8 cellular contexts compared by ENCODE assay signal in genomic region chr2:85273732-85274731, GRCh38. TPM values are rescaled to one million over a fixed set of nuclear protein-coding genes. Genes with fewer than 3 reads are reported as not detected.
DNase-seq lines count a peak whose midpoint lies in the region; ATAC-seq, FAIRE-seq and TF ChIP-seq lines count a peak whose summit lies in the region.

No MANE protein-coding gene starts in this region.

- H4K20me1 ChIP-seq in astrocyte (ENCODE audit: insufficient read depth, low read length), result no peaks in the 10 kb centered on the region

- no peaks in the 10 kb centered on the region for H3K36me3 ChIP-seq in astrocyte (ENCODE audit: insufficient read depth, low read length)
- no peaks in the 10 kb centered on the region for H3K36me3 ChIP-seq in muscle layer of colon (ENCODE audit: insufficient read depth, low read length)

- H3K27me3 ChIP-seq in astrocyte (ENCODE audit: insufficient read depth, low read length), result no peaks in the 10 kb centered on the region
- no peaks in the 10 kb centered on the region for H3K27me3 ChIP-seq in muscle layer of colon (ENCODE audit: control insufficient read depth in 1 of 2, insufficient read depth in 2 of 2, low read length in 2 of 2)
- H3K27me3 ChIP-seq in dorsolateral prefrontal cortex, result no peaks in the 10 kb centered on the region

- H3K9ac ChIP-seq in astrocyte (ENCODE audit: low read length), result no peak overlapping the region
- no peak overlapping the region for H3K9ac ChIP-seq in muscle layer of colon (ENCODE audit: low read length)

- H3K4me1 Mint-ChIP-seq in astrocyte (ENCODE audit: low read depth, unreplicated experiment), result peaks cover 22% of the 10 kb centered on the region
- no peaks in the 10 kb centered on the region for H3K4me1 Mint-ChIP-seq in natural killer cell

- FAIRE-seq in astrocyte (lab: Jason Lieb, UNC), result peak; percentile 75

- intact Hi-C loops in dorsolateral prefrontal cortex (cut with DNase I) (no loop called here), natural killer cell (cut with micrococcal nuclease) (no loop called here)

- H3K4me3 Mint-ChIP-seq in astrocyte (ENCODE audit: unreplicated experiment), result no peak overlapping the region
- no peak overlapping the region for H3K4me3 Mint-ChIP-seq in natural killer cell

- H3K4me1 ChIP-seq in astrocyte (ENCODE audit: insufficient read depth, low read length) (peaks cover 38% of the 10 kb centered on the region), muscle layer of colon (ENCODE audit: insufficient read depth, low read length) (peaks cover 39% of the 10 kb centered on the region)

- H3K27ac Mint-ChIP-seq in astrocyte (ENCODE audit: unreplicated experiment) (peak overlapping the region; percentile 26), natural killer cell (no peak overlapping the region)

- no peaks in the 10 kb centered on the region for H3K27me3 Mint-ChIP-seq in astrocyte (ENCODE audit: low read depth, unreplicated experiment)
- H3K27me3 Mint-ChIP-seq in natural killer cell (ENCODE audit: low read depth in 2 of 2), result peaks cover 10 to 12% of the 10 kb centered on the region in 2 donors

- peak overlapping the region; percentile 48 for H3K4me2 ChIP-seq in astrocyte (ENCODE audit: low read length)

- H3K27ac ChIP-seq in astrocyte (ENCODE audit: low read depth, low read length), result no peak overlapping the region
- H3K27ac ChIP-seq in muscle layer of colon (ENCODE audit: low read depth, low read length), result peak overlapping the region; percentile 1
- H3K27ac ChIP-seq in dorsolateral prefrontal cortex, result peak overlapping the region in 1 of 59 donors; percentile 21

- ATAC-seq in HG02973 (IDR thresholded peaks at IDR 0.05; ENCODE audit: unreplicated experiment), result no peak
- no peak for ATAC-seq in GM18517 (IDR thresholded peaks at IDR 0.05; ENCODE audit: unreplicated experiment)
- ATAC-seq in natural killer cell, result no peak

- no peaks in the 10 kb centered on the region for H3K9me3 Mint-ChIP-seq in astrocyte (ENCODE audit: unreplicated experiment)
- H3K9me3 Mint-ChIP-seq in natural killer cell, result no peaks in the 10 kb centered on the region

- no peaks in the 10 kb centered on the region for H3K9me3 ChIP-seq in astrocyte (ENCODE audit: insufficient read depth, low read depth, low read length)
- H3K9me3 ChIP-seq in muscle layer of colon (ENCODE audit: low read length), result no peaks in the 10 kb centered on the region

- no peak for TF ChIP-seq POLR2A in NB4 (IDR thresholded peaks at IDR 0.05; ENCODE audit: extremely low read depth, insufficient read length)

- H3K36me3 Mint-ChIP-seq in astrocyte (ENCODE audit: low read depth, unreplicated experiment) (peaks cover 7% of the 10 kb centered on the region), natural killer cell (no peaks in the 10 kb centered on the region)

- peak; percentile 77 for DNase-seq in DMS79 (lab: John Stamatoyannopoulos, UW)
- DNase-seq in NB4 (ENCODE audit: low read depth), result peak; percentile 28
- DNase-seq in astrocyte (ENCODE audit: low read depth), result peak; percentile 78
- no peak for DNase-seq in dorsolateral prefrontal cortex
- no peak for DNase-seq in natural killer cell

- no peak overlapping the region for H2AFZ ChIP-seq in astrocyte (ENCODE audit: low read depth, low read length)

- no peak for TF ChIP-seq CTCF in NB4 (IDR thresholded peaks at IDR 0.05; ENCODE audit: low read depth, low read length)
- no peak for TF ChIP-seq CTCF in astrocyte (IDR thresholded peaks at IDR 0.05; ENCODE audit: insufficient read depth, low read depth, low read length)
- no peak for TF ChIP-seq CTCF in dorsolateral prefrontal cortex (IDR thresholded peaks at IDR 0.05 in 54 of 56, conservative IDR thresholded peaks at IDR 0.05 in 2 of 56; ENCODE audit: low read depth in 1 of 56, partially characterized antibody in 56 of 56)
- TF ChIP-seq CTCF in natural killer cell (IDR thresholded peaks at IDR 0.05), result no peak

- H3K4me3 ChIP-seq in NB4 (ENCODE audit: low read depth, low read length), result no peak overlapping the region
- H3K4me3 ChIP-seq in astrocyte (ENCODE audit: insufficient read depth, low read depth, low read length), result no peak overlapping the region
- H3K4me3 ChIP-seq in muscle layer of colon (ENCODE audit: low read depth in 1 of 2, low read length in 2 of 2), result no peak overlapping the region
- no peak overlapping the region for H3K4me3 ChIP-seq in dorsolateral prefrontal cortex

- H3K79me2 ChIP-seq in astrocyte (ENCODE audit: insufficient read depth, low read length), result no peaks in the 10 kb centered on the region

RNA-seq across cellular contexts. Expression of gene TGOLN2, which starts 53.8 kb away (rescaled TPM):
- 86.7 and 90.8 TPM in 2 replicates for total RNA-seq in astrocyte
- 100 to 1,000 TPM in 112 of 120 experiments, 10 to 100 TPM in 8; 90.8 to 148 (median 114) TPM for total RNA-seq in dorsolateral prefrontal cortex
- 100 to 1,000 TPM; 190 to 207 (median 194) TPM for total RNA-seq in natural killer cell

Comparison
In these comparisons a context has a peak if more than half of its experiments do, and no peak if none do; other contexts are left out.
1. DNase-seq: peak in DMS79 (single experiment), NB4 (single experiment) and astrocyte (single experiment); none in dorsolateral prefrontal cortex (0 of 10) and natural killer cell (single experiment).